2 cellular contexts compared by ENCODE assay signal in the genomic region with DNA sequence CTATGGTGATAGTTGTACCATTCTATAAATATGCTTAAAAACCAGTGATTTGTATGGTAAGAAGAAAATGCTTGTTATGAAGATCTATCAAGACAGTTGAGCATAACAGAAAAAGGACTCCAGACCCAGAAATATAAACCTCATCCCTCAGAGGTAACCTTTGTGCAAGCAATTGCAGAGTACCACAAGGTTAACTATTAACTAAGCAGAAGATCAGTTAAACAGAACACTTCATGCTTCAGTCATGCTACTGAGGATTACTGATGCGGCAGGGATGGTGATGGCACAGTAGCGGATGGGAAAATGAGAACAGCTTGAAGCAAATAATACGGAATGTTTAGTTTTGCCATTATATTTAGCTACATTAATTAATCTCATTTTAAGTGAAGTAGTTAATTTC.
TF ChIP-seq lines count a peak whose summit lies in the region.

No MANE protein-coding gene starts in this region.

TF ChIP-seq in A549, 52 proteins besides CTCF, POLR2A, EP300 and RAD21 (continued from another document):
- TF ChIP-seq, protein P1, sequence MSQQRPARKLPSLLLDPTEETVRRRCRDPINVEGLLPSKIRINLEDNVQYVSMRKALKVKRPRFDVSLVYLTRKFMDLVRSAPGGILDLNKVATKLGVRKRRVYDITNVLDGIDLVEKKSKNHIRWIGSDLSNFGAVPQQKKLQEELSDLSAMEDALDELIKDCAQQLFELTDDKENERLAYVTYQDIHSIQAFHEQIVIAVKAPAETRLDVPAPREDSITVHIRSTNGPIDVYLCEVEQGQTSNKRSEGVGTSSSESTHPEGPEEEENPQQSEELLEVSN (IDR thresholded peaks at IDR 0.05; ENCODE audit: borderline replicate concordance, low read depth), result no peak
- TF ChIP-seq EHMT2 (IDR thresholded peaks at IDR 0.05; ENCODE audit: low read depth), result no peak
- TF ChIP-seq JUNB (IDR thresholded peaks at IDR 0.05), result no peak
- TF ChIP-seq, protein P2, sequence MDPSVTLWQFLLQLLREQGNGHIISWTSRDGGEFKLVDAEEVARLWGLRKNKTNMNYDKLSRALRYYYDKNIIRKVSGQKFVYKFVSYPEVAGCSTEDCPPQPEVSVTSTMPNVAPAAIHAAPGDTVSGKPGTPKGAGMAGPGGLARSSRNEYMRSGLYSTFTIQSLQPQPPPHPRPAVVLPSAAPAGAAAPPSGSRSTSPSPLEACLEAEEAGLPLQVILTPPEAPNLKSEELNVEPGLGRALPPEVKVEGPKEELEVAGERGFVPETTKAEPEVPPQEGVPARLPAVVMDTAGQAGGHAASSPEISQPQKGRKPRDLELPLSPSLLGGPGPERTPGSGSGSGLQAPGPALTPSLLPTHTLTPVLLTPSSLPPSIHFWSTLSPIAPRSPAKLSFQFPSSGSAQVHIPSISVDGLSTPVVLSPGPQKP (IDR thresholded peaks at IDR 0.05; ENCODE audit: low read depth, low read length), result no peak
- TF ChIP-seq, protein P3, sequence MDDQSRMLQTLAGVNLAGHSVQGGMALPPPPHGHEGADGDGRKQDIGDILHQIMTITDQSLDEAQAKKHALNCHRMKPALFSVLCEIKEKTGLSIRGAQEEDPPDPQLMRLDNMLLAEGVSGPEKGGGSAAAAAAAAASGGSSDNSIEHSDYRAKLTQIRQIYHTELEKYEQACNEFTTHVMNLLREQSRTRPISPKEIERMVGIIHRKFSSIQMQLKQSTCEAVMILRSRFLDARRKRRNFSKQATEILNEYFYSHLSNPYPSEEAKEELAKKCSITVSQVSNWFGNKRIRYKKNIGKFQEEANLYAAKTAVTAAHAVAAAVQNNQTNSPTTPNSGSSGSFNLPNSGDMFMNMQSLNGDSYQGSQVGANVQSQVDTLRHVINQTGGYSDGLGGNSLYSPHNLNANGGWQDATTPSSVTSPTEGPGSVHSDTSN (IDR thresholded peaks at IDR 0.05), result no peak
- no peak for TF ChIP-seq HOXB5 (CRISPR knock-in tag; IDR thresholded peaks at IDR 0.05)
- TF ChIP-seq RNF2 (IDR thresholded peaks at IDR 0.05; ENCODE audit: borderline replicate concordance, low read depth), result no peak
- no peak for TF ChIP-seq TP53 (CRISPR knock-in tag; IDR thresholded peaks at IDR 0.05)
- TF ChIP-seq, protein P4, sequence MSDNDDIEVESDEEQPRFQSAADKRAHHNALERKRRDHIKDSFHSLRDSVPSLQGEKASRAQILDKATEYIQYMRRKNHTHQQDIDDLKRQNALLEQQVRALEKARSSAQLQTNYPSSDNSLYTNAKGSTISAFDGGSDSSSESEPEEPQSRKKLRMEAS (IDR thresholded peaks at IDR 0.05), result no peak
- no peak for TF ChIP-seq RARB (CRISPR knock-in tag; IDR thresholded peaks at IDR 0.05)
- no peak for TF ChIP-seq CEBPB (IDR thresholded peaks at IDR 0.05)
- no peak for TF ChIP-seq GATA3 (IDR thresholded peaks at IDR 0.05; ENCODE audit: borderline replicate concordance)
- TF ChIP-seq, protein P5, sequence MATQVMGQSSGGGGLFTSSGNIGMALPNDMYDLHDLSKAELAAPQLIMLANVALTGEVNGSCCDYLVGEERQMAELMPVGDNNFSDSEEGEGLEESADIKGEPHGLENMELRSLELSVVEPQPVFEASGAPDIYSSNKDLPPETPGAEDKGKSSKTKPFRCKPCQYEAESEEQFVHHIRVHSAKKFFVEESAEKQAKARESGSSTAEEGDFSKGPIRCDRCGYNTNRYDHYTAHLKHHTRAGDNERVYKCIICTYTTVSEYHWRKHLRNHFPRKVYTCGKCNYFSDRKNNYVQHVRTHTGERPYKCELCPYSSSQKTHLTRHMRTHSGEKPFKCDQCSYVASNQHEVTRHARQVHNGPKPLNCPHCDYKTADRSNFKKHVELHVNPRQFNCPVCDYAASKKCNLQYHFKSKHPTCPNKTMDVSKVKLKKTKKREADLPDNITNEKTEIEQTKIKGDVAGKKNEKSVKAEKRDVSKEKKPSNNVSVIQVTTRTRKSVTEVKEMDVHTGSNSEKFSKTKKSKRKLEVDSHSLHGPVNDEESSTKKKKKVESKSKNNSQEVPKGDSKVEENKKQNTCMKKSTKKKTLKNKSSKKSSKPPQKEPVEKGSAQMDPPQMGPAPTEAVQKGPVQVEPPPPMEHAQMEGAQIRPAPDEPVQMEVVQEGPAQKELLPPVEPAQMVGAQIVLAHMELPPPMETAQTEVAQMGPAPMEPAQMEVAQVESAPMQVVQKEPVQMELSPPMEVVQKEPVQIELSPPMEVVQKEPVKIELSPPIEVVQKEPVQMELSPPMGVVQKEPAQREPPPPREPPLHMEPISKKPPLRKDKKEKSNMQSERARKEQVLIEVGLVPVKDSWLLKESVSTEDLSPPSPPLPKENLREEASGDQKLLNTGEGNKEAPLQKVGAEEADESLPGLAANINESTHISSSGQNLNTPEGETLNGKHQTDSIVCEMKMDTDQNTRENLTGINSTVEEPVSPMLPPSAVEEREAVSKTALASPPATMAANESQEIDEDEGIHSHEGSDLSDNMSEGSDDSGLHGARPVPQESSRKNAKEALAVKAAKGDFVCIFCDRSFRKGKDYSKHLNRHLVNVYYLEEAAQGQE (IDR thresholded peaks at IDR 0.05), result no peak

TF ChIP-seq in endothelial cell of umbilical vein, 7 proteins besides CTCF, POLR2A, EP300 and RAD21 (continued from another document):
- TF ChIP-seq EZH2 (IDR thresholded peaks at IDR 0.05; ENCODE audit: borderline replicate concordance, low read depth, low read length, severe bottlenecking), result no peak
